In the genomic region with DNA sequence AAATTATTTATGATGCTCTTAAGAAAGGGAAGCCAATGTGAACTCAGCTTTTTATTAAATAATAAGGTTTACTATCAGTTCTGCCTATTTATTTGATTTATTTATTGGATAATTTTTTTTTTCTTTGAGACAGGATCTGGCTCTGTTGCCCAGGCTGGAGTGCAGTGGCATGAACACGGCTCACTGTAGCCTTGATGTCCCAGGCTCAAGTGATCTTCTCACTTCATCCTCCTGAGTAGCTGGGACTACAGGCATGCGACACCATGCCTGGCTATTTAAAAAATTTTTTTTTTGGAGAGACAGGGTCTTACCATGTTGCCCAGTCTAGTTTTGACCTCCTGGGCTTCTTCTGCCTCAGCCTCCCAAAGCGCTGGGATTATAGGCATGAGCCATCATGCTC, we compare ENCODE assay signal across 7 cellular contexts.
"Had no signal": no experiment of that assay in that cellular context is flagged by ENCODE, and none has a peak within 500 bp of the region (broad histone marks: within the 10 kb centered on the region; RNA-seq: fewer than 3 reads in every experiment).

No MANE protein-coding gene starts in this region.

- ATAC-seq: GM12878 had no signal

- H3K4me3 ChIP-seq: GM12878 had no signal

- FAIRE-seq: GM12878, GM12891, GM12892, GM18507, GM19239 had no signal

- DNase-seq: GDM1, GF-D8 had no signal
